Comparison of ENCODE assay signal across 2 cellular contexts in genomic region chr20:39042279-39043150, GRCh38.
A peak's percentile ranks its signal among the peaks of the same experiment; 100 is the strongest.
TF ChIP-seq lines count a peak whose summit lies in the region.

No MANE protein-coding gene starts in this region.

TF ChIP-seq in HepG2, 621 proteins besides CTCF, POLR2A, EP300 and RAD21:
- TF ChIP-seq MXI1 (IDR thresholded peaks at IDR 0.05; ENCODE audit: borderline replicate concordance, low read depth, low read length), result no peak
- no peak for TF ChIP-seq ZNF639 (CRISPR knock-in tag; conservative IDR thresholded peaks at IDR 0.05)
- TF ChIP-seq, protein P1, sequence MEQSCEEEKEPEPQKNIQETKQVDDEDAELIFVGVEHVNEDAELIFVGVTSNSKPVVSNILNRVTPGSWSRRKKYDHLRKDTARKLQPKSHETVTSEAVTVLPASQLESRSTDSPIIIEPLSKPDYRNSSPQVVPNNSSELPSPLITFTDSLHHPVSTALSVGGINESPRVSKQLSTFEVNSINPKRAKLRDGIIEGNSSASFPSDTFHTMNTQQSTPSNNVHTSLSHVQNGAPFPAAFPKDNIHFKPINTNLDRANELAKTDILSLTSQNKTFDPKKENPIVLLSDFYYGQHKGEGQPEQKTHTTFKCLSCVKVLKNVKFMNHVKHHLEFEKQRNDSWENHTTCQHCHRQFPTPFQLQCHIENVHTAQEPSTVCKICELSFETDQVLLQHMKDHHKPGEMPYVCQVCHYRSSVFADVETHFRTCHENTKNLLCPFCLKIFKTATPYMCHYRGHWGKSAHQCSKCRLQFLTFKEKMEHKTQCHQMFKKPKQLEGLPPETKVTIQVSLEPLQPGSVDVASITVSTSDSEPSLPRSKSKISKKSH (CRISPR knock-in tag; IDR thresholded peaks at IDR 0.05; ENCODE audit: borderline replicate concordance), result 0 out of 2 replicates have a peak, but pooled peaks have one; percentile 21
- no peak for TF ChIP-seq ZBTB46 (CRISPR knock-in tag; IDR thresholded peaks at IDR 0.05; ENCODE audit: borderline replicate concordance)
- peak; percentile 54 for TF ChIP-seq RBM22 (optimal IDR thresholded peaks at IDR 0.05; ENCODE audit: low read length)
- no peak for TF ChIP-seq HOXA7 (CRISPR knock-in tag; IDR thresholded peaks at IDR 0.05)
- no peak for TF ChIP-seq DR1 (CRISPR knock-in tag; IDR thresholded peaks at IDR 0.05)
- TF ChIP-seq, protein P2, sequence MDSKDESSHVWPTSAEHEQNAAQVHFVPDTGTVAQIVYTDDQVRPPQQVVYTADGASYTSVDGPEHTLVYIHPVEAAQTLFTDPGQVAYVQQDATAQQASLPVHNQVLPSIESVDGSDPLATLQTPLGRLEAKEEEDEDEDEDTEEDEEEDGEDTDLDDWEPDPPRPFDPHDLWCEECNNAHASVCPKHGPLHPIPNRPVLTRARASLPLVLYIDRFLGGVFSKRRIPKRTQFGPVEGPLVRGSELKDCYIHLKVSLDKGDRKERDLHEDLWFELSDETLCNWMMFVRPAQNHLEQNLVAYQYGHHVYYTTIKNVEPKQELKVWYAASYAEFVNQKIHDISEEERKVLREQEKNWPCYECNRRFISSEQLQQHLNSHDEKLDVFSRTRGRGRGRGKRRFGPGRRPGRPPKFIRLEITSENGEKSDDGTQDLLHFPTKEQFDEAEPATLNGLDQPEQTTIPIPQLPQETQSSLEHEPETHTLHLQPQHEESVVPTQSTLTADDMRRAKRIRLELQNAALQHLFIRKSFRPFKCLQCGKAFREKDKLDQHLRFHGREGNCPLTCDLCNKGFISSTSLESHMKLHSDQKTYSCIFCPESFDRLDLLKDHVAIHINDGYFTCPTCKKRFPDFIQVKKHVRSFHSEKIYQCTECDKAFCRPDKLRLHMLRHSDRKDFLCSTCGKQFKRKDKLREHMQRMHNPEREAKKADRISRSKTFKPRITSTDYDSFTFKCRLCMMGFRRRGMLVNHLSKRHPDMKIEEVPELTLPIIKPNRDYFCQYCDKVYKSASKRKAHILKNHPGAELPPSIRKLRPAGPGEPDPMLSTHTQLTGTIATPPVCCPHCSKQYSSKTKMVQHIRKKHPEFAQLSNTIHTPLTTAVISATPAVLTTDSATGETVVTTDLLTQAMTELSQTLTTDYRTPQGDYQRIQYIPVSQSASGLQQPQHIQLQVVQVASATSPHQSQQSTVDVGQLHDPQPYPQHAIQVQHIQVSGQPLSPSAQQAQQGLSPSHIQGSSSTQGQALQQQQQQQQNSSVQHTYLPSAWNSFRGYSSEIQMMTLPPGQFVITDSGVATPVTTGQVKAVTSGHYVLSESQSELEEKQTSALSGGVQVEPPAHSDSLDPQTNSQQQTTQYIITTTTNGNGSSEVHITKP (CRISPR knock-in tag; IDR thresholded peaks at IDR 0.05; ENCODE audit: low read depth), result no peak
- no peak for TF ChIP-seq ZNF549 (CRISPR knock-in tag; IDR thresholded peaks at IDR 0.05)
- no peak for TF ChIP-seq ZKSCAN1 (IDR thresholded peaks at IDR 0.05; ENCODE audit: low read length)
- TF ChIP-seq KLF11 (CRISPR knock-in tag; IDR thresholded peaks at IDR 0.05), result no peak
- TF ChIP-seq ZNF12 (CRISPR knock-in tag; IDR thresholded peaks at IDR 0.05), result no peak
- no peak for TF ChIP-seq ZNF703 (CRISPR knock-in tag; IDR thresholded peaks at IDR 0.05; ENCODE audit: borderline replicate concordance)

TF ChIP-seq in GM23338, 12 proteins besides CTCF, POLR2A, EP300 and RAD21:
- TF ChIP-seq ZNF114 (CRISPR knock-in tag; IDR thresholded peaks at IDR 0.05) (no peak), ZNF331 (CRISPR knock-in tag; IDR thresholded peaks at IDR 0.05; ENCODE audit: low read depth) (no peak)
- TF ChIP-seq, protein P3, sequence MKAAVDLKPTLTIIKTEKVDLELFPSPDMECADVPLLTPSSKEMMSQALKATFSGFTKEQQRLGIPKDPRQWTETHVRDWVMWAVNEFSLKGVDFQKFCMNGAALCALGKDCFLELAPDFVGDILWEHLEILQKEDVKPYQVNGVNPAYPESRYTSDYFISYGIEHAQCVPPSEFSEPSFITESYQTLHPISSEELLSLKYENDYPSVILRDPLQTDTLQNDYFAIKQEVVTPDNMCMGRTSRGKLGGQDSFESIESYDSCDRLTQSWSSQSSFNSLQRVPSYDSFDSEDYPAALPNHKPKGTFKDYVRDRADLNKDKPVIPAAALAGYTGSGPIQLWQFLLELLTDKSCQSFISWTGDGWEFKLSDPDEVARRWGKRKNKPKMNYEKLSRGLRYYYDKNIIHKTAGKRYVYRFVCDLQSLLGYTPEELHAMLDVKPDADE (IDR thresholded peaks at IDR 0.05), result no peak
